25 cellular contexts compared by ENCODE assay signal in the genomic region with DNA sequence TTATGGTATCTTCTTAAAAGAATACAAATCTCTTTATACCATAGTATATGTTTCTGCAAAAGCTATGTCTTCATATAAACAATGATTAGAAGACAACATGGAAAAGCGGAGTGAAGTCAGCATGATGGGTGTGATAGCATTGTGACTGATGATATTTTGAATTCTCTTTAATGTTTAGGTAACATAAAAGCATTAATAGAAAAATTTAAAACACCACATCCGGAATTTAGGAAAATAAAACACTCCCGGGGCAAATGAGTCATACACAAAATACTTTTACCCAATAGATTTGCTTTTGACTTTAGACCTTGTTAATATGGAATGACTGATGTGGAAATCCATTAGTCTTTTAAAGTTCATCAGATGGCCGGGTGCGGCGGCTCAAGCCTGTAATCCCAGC.
"Had no signal": no experiment of that assay in that cellular context is flagged by ENCODE, and none has a peak within 500 bp of the region (broad histone marks: within the 10 kb centered on the region; RNA-seq: fewer than 3 reads in every experiment).

No MANE protein-coding gene starts in this region.

- H3K4me3 Mint-ChIP-seq: activated naive CD4-positive, alpha-beta T cell treated with anti-CD3 and anti-CD28 coated beads, Interleukin-2, amount 10 ng/mL, durations not matched to agents 7 days and 5 days; effector memory CD8-positive, alpha-beta T cell; natural killer cell; stimulated activated naive CD8-positive, alpha-beta T cell treated with anti-CD3 and anti-CD28 coated beads, Interleukin-15, Interleukin-2, amounts not matched to agents 100 ng/mL and 50 ng/mL, for 24 hours; T-helper 1 cell treated with Interleukin-12 subunit alpha and Interleukin-12 subunit beta and Interleukin-4 antibody, amounts not matched to agents 30 μg/mL and 1 μg/mL, for 36 hours had no signal

- H3K36me3 Mint-ChIP-seq: activated naive CD4-positive, alpha-beta T cell treated with anti-CD3 and anti-CD28 coated beads, Interleukin-2, amount 10 ng/mL, durations not matched to agents 7 days and 5 days; natural killer cell had no signal

- H3K9me3 Mint-ChIP-seq: activated naive CD4-positive, alpha-beta T cell treated with anti-CD3 and anti-CD28 coated beads, Interleukin-2, amount 10 ng/mL, durations not matched to agents 7 days and 5 days; effector memory CD8-positive, alpha-beta T cell; stimulated activated naive CD8-positive, alpha-beta T cell treated with anti-CD3 and anti-CD28 coated beads, Interleukin-15, Interleukin-2, amounts not matched to agents 100 ng/mL and 50 ng/mL, for 24 hours; T-helper 1 cell treated with Interleukin-12 subunit alpha and Interleukin-12 subunit beta and Interleukin-4 antibody, amounts not matched to agents 30 μg/mL and 1 μg/mL, for 36 hours had no signal

- FAIRE-seq: endothelial cell of umbilical vein had no signal

- H3K4me1 Mint-ChIP-seq: activated naive CD4-positive, alpha-beta T cell treated with anti-CD3 and anti-CD28 coated beads, Interleukin-2, amount 10 ng/mL, durations not matched to agents 7 days and 5 days; natural killer cell had no signal

- H3K27ac Mint-ChIP-seq: activated naive CD4-positive, alpha-beta T cell treated with anti-CD3 and anti-CD28 coated beads, Interleukin-2, amount 10 ng/mL, durations not matched to agents 7 days and 5 days; effector memory CD8-positive, alpha-beta T cell; natural killer cell; stimulated activated naive CD8-positive, alpha-beta T cell treated with anti-CD3 and anti-CD28 coated beads, Interleukin-15, Interleukin-2, amounts not matched to agents 100 ng/mL and 50 ng/mL, for 24 hours; T-helper 1 cell treated with Interleukin-12 subunit alpha and Interleukin-12 subunit beta and Interleukin-4 antibody, amounts not matched to agents 30 μg/mL and 1 μg/mL, for 36 hours had no signal

- DNase-seq: activated CD4-positive, alpha-beta T cell treated with anti-CD3 and anti-CD28 coated beads for 4 hours; activated CD4-positive, alpha-beta T cell treated with anti-CD3 and anti-CD28 coated beads, Interleukin-2, amount 50 U/mL, for 48 hours; activated CD4-positive, CD25-positive, alpha-beta regulatory T cell; activated effector memory CD4-positive, alpha-beta T cell treated with anti-CD3 and anti-CD28 coated beads, Interleukin-2, amount 50 U/mL, for 16 hours; activated naive CD4-positive, alpha-beta T cell treated with anti-CD3 and anti-CD28 coated beads, Interleukin-2, amount 10 ng/mL, durations not matched to agents 7 days and 5 days; amygdala; body of pancreas; caudate nucleus; dorsolateral prefrontal cortex; effector memory CD8-positive, alpha-beta T cell; glutamatergic neuron; left ventricle myocardium superior; midbrain; natural killer cell; ovary; psoas muscle; right cardiac atrium; stimulated activated CD4-positive, alpha-beta T cell treated with anti-CD3 and anti-CD28 coated beads, Interleukin-12 subunit alpha, Interleukin-12 subunit beta, amount 100 ng/mL, for 4 hours; stimulated activated CD4-positive, alpha-beta T cell treated with anti-CD3 and anti-CD28 coated beads, Interleukin-4, amount 100 ng/mL, for 4 hours; substantia nigra; thyroid gland; upper lobe of right lung had no signal
